In genomic region chr19:2888739-2889224, GRCh38 we compare ENCODE assay signal across 1 cellular context.
A peak's percentile ranks its signal among the peaks of the same experiment; 100 is the strongest.
TF ChIP-seq lines count a peak whose summit lies in the region.

No MANE protein-coding gene starts in this region.

TF ChIP-seq in K562, 482 proteins besides CTCF, POLR2A, EP300 and RAD21 (continued from another document):
- TF ChIP-seq ZBTB33 (CRISPR knock-in tag; IDR thresholded peaks at IDR 0.05), result peak; percentile 85
